14 cellular contexts compared by ENCODE assay signal in the genomic region with DNA sequence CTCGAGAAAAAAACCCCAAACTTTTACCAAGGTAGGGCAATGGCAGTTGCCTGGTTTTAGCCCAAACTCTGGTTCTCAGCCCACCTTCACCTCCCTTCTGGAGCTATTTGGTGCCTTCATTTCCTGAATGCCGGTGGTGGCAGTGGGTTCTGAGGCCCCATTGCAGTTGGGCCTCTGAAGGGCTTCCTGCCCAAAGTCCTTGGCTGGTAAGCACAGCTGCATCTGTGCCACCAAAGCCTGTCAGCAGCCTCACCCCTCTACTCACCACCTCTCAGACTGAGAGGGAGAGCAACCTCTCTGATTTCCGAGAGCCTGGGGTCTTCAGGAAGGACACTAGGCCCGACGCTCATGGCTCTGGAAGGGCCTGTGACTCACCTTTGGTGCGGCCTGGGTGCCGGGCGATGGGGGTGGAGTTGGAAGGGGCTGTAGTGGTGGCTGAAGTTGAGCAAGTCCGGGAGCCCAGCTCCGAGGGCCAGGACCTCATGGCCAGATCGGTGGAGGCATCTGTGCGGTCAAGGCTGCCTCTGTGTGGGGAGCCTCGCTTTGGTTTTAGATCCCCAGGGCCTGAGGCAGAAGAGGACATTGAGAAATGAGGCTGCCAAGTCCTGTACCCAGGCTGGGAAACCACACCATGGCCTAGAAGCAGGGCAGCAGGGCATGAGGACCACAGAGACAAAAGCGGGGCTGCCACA. TPM values are rescaled to one million over a fixed set of nuclear protein-coding genes. Genes with fewer than 3 reads are reported as not detected.
A peak's percentile ranks its signal among the peaks of the same experiment; 100 is the strongest.
DNase-seq lines count a peak whose midpoint lies in the region; ATAC-seq and TF ChIP-seq lines count a peak whose summit lies in the region.
"Had no signal": no experiment of that assay in that cellular context is flagged by ENCODE, and none has a peak within 500 bp of the region (broad histone marks: within the 10 kb centered on the region; RNA-seq: fewer than 3 reads in every experiment).

No MANE protein-coding gene starts in this region.

- no peak overlapping the region for H3K9ac ChIP-seq in IMR-90 (ENCODE audit: low read depth, low read length)

- no peak overlapping the region for H3K18ac ChIP-seq in IMR-90 (ENCODE audit: low read depth, low read length)

- H4K91ac ChIP-seq in IMR-90 (ENCODE audit: insufficient read depth, low read depth, low read length): no peak overlapping the region

- intact Hi-C loops in CD4-positive, alpha-beta T cell (cut with DNase I, micrococcal nuclease): loop anchor here in 1 of 2 experiments (5.0 kb wide), 1 partner anchor 61 kb away; no protein-coding TSS in a partner anchor
- intact Hi-C loops in IMR-90 (cut with micrococcal nuclease): no loop called here

- H4K8ac ChIP-seq in IMR-90 (ENCODE audit: low read depth in 2 of 2, low read length in 2 of 2): peak overlapping the region in 1 of 2 experiments; percentile 87; a peak in 1 of 4 replicates

- dilution Hi-C loops in IMR-90 (cut with HindIII; ENCODE audit: low sequenced_read_pairs, unreplicated experiment): no loop called here

- no peaks in the 10 kb centered on the region for H3K79me1 ChIP-seq in IMR-90 (ENCODE audit: low read depth in 1 of 2, low read length in 2 of 2)

- CTCF ChIA-PET in CD4-positive, alpha-beta T cell (lab: Charles Lee): interaction anchor here (6.1 kb wide), 1 partner anchor 105 kb away, joined by 57 read pairs; no protein-coding TSS in a partner anchor
- CTCF ChIA-PET in IMR-90 (lab: Yijun Ruan, JAX): interaction anchor here (0.6 to 4.3 kb wide), 2 partner anchors 106 to 897 kb away, joined by 4 to 41 read pairs; no protein-coding TSS in a partner anchor

- H2BK5ac ChIP-seq in IMR-90 (ENCODE audit: low read depth, low read length, poor library complexity, severe bottlenecking): no peak overlapping the region

- H3K4me2 ChIP-seq in IMR-90 (ENCODE audit: low read depth, low read length): no peak overlapping the region

- 93 to 100% methylated on average over 1 to 6 of the region's 14 CpGs for WGBS in IMR-90 (ENCODE audit: extremely low coverage in 2 of 2, insufficient read length in 1 of 2), 2 experiments

- no peak overlapping the region for H2AK5ac ChIP-seq in IMR-90 (ENCODE audit: low read depth, low read length)

- H3K4me3 ChIP-seq in IMR-90 (ENCODE audit: insufficient read depth, low read depth, low read length): no peak overlapping the region

- no peak for TF ChIP-seq POLR2A in IMR-90 (IDR thresholded peaks at IDR 0.05; ENCODE audit: low read depth, low read length)

- H3K23ac ChIP-seq in IMR-90 (ENCODE audit: low read depth, low read length): no peak overlapping the region

- no peaks in the 10 kb centered on the region for H3K27me3 ChIP-seq in CD4-positive, alpha-beta T cell (ENCODE audit: control insufficient read depth, insufficient read depth, low read length)
- no peaks in the 10 kb centered on the region; the same call in 1 of the 2 replicates for H3K27me3 ChIP-seq in IMR-90 (ENCODE audit: control insufficient read depth, insufficient read depth, low read length)

- no peak overlapping the region for H3K27ac ChIP-seq in CD4-positive, alpha-beta T cell (ENCODE audit: low read depth, low read length)
- no peak overlapping the region for H3K27ac ChIP-seq in IMR-90 (ENCODE audit: insufficient read depth, low read length)

- H2BK120ac ChIP-seq in IMR-90 (ENCODE audit: low read depth, low read length): peak overlapping the region; percentile 96; the same call in 1 of the 2 replicates

- in situ Hi-C loops in IMR-90 (cut with MboI; ENCODE audit: low sequenced_read_pairs): loop anchor here (5.0 kb wide), 1 partner anchor 106 kb away; no protein-coding TSS in a partner anchor

- H3K9me3 ChIP-seq in CD4-positive, alpha-beta T cell (ENCODE audit: control insufficient read depth, low read length): no peaks in the 10 kb centered on the region
- no peaks in the 10 kb centered on the region for H3K9me3 ChIP-seq in IMR-90 (ENCODE audit: control insufficient read depth, insufficient read depth, low read length)

- no peak overlapping the region; the same call in 1 of the 2 replicates for H2BK20ac ChIP-seq in IMR-90 (ENCODE audit: low read depth, low read length)

- H2AK9ac ChIP-seq in IMR-90 (replicated peaks; ENCODE audit: low read depth, low read length, poor library complexity): peak overlapping the region; percentile 15

- peaks cover 2% of the 10 kb centered on the region; the same call in 1 of the 2 replicates for H3K4me1 ChIP-seq in IMR-90 (ENCODE audit: control insufficient read depth, insufficient read depth, low read length)

- no peak overlapping the region; the same call in 1 of the 2 replicates for H4K5ac ChIP-seq in IMR-90 (ENCODE audit: low read depth, low read length)

- H3K9me3 Mint-ChIP-seq in CD4-positive, alpha-beta T cell: no peaks in the 10 kb centered on the region
- H3K9me3 Mint-ChIP-seq in activated T-helper 17 cell treated with anti-CD3 and anti-CD28 coated beads, Interleukin-2, amount 50 U/mL, for 72 hours: no peaks in the 10 kb centered on the region
- no peaks in the 10 kb centered on the region for H3K9me3 Mint-ChIP-seq in naive thymus-derived CD8-positive, alpha-beta T cell
- H3K9me3 Mint-ChIP-seq: CD14-positive monocyte had no signal

- H3K14ac ChIP-seq in IMR-90 (replicated peaks; ENCODE audit: low read depth, low read length): no peak overlapping the region

- H3K9me1 ChIP-seq in IMR-90 (ENCODE audit: insufficient read depth, low read length): peaks cover 2% of the 10 kb centered on the region; the same call in 1 of the 2 replicates

- TF ChIP-seq RAD21 in IMR-90 (IDR thresholded peaks at IDR 0.05; ENCODE audit: low read length): no peak

- DNase-seq in CD4-positive, alpha-beta T cell: no peak
- DNase-seq in IMR-90: no peak
- DNase-seq in naive thymus-derived CD8-positive, alpha-beta T cell: no peak
- no peak for DNase-seq in NK-92 (lab: John Stamatoyannopoulos, UW; ENCODE audit: unreplicated experiment)
- DNase-seq in stimulated activated CD4-positive, alpha-beta T cell treated with anti-CD3 and anti-CD28 coated beads, Interleukin-4, amount 100 ng/mL, for 4 hours: no peak
- DNase-seq in A172 (ENCODE audit: low spot score): no peak
- no peak for DNase-seq in DMS53 (lab: John Stamatoyannopoulos, UW)
- DNase-seq: activated CD4-positive, alpha-beta T cell treated with anti-CD3 and anti-CD28 coated beads for 1 hour; activated gamma-delta T cell; central memory CD4-positive, alpha-beta T cell; Karpas-422 had no signal

- no peaks in the 10 kb centered on the region for H3K36me3 ChIP-seq in IMR-90 (ENCODE audit: control insufficient read depth, insufficient read depth, low read length)

- peaks cover 99% of the 10 kb centered on the region for H3K36me3 Mint-ChIP-seq in CD4-positive, alpha-beta T cell (ENCODE audit: low read depth)
- H3K36me3 Mint-ChIP-seq in activated T-helper 17 cell treated with anti-CD3 and anti-CD28 coated beads, Interleukin-2, amount 50 U/mL, for 72 hours (ENCODE audit: low read depth): peaks cover 100% of the 10 kb centered on the region
- H3K36me3 Mint-ChIP-seq in naive thymus-derived CD8-positive, alpha-beta T cell: peaks cover 16 to 98% (median 36%) of the 10 kb centered on the region in 3 donors

- H2BK15ac ChIP-seq in IMR-90 (ENCODE audit: low read depth, low read length): 0 out of 3 replicates have a peak overlapping the region, but pooled peaks have one; percentile 66

- peak overlapping the region; percentile 82 for H2AFZ ChIP-seq in IMR-90 (replicated peaks; ENCODE audit: low read length, poor library complexity)

- no peak overlapping the region for H3K56ac ChIP-seq in IMR-90 (ENCODE audit: extremely low read depth, insufficient read depth, low read length)

- H3K27ac Mint-ChIP-seq in CD4-positive, alpha-beta T cell: peak overlapping the region; percentile 36
- H3K27ac Mint-ChIP-seq in activated T-helper 17 cell treated with anti-CD3 and anti-CD28 coated beads, Interleukin-2, amount 50 U/mL, for 72 hours: peak overlapping the region; percentile 83
- peak overlapping the region in 8 of 10 donors; percentile 20 to 87 (median 55) for H3K27ac Mint-ChIP-seq in naive thymus-derived CD8-positive, alpha-beta T cell

- no peak for ATAC-seq in CD4-positive, alpha-beta T cell (ENCODE audit: poor library complexity)
- no peak for ATAC-seq in IMR-90 (ENCODE audit: low read depth)
- ATAC-seq in activated T-helper 17 cell treated with anti-CD3 and anti-CD28 coated beads, Interleukin-2, amount 50 U/mL, for 72 hours (replicated peaks): no peak
- ATAC-seq in naive thymus-derived CD8-positive, alpha-beta T cell: no peak
- ATAC-seq: right cardiac atrium had no signal

- no peak overlapping the region for H3K4me3 Mint-ChIP-seq in CD4-positive, alpha-beta T cell
- H3K4me3 Mint-ChIP-seq in activated T-helper 17 cell treated with anti-CD3 and anti-CD28 coated beads, Interleukin-2, amount 50 U/mL, for 72 hours: no peak overlapping the region
- no peak overlapping the region for H3K4me3 Mint-ChIP-seq in naive thymus-derived CD8-positive, alpha-beta T cell
- H3K4me3 Mint-ChIP-seq: CD14-positive monocyte had no signal

- POLR2A ChIA-PET in CD4-positive, alpha-beta T cell (lab: Charles Lee): interaction anchor here (1.1 kb wide), 1 partner anchor 40 kb away, joined by 3 read pairs; no protein-coding TSS in a partner anchor
- POLR2A ChIA-PET in IMR-90 (lab: Charles Lee; ENCODE audit: unreplicated experiment): no interaction called here
- POLR2A ChIA-PET in naive thymus-derived CD8-positive, alpha-beta T cell (lab: Charles Lee): interaction anchor here (0.6 to 1.1 kb wide), 3 partner anchors 10 to 107 kb away, joined by 3 to 5 read pairs (median 4); no protein-coding TSS in a partner anchor

- no peaks in the 10 kb centered on the region for H3K27me3 Mint-ChIP-seq in CD4-positive, alpha-beta T cell
- no peaks in the 10 kb centered on the region for H3K27me3 Mint-ChIP-seq in activated T-helper 17 cell treated with anti-CD3 and anti-CD28 coated beads, Interleukin-2, amount 50 U/mL, for 72 hours
- no peaks in the 10 kb centered on the region for H3K27me3 Mint-ChIP-seq in naive thymus-derived CD8-positive, alpha-beta T cell

- peak overlapping the region; percentile 89; the same call in 1 of the 2 replicates for H3K4ac ChIP-seq in IMR-90 (ENCODE audit: low read depth, low read length)

- H3K4me1 Mint-ChIP-seq in CD4-positive, alpha-beta T cell (ENCODE audit: low read depth): peaks cover 7% of the 10 kb centered on the region
- H3K4me1 Mint-ChIP-seq in activated T-helper 17 cell treated with anti-CD3 and anti-CD28 coated beads, Interleukin-2, amount 50 U/mL, for 72 hours: peaks cover 5% of the 10 kb centered on the region
- H3K4me1 Mint-ChIP-seq in naive thymus-derived CD8-positive, alpha-beta T cell: peaks cover 12 to 28% (median 21%) of the 10 kb centered on the region in 4 donors
- H3K4me1 Mint-ChIP-seq: CD14-positive monocyte had no signal

- no TSS peak for BruUV-seq in IMR-90 (replicated peaks; lab: Mats Ljungman, UMichigan)

- no peaks in the 10 kb centered on the region for H4K20me1 ChIP-seq in IMR-90 (ENCODE audit: insufficient read depth, low read length)

- no peak for TF ChIP-seq CTCF in CD4-positive, alpha-beta T cell (IDR thresholded peaks at IDR 0.05)
- no peak for TF ChIP-seq CTCF in IMR-90 (conservative IDR thresholded peaks at IDR 0.05; ENCODE audit: low read depth, low read length)

RNA-seq across cellular contexts. Expression of a gene that starts 38.6 kb away (rescaled TPM):
- total RNA-seq in CD4-positive, alpha-beta T cell: 1 to 10 TPM; 2.8 to 2.9 TPM
- total RNA-seq in IMR-90 (2012; rRNA removed): 0.28 and 0.72 TPM in 2 replicates
- polyA plus RNA-seq in IMR-90 (2012; rRNA removed): 0.94 and 1.0 TPM in 2 replicates
- 0.28 and 1.3 TPM in 2 replicates for polyA plus RNA-seq in IMR-90 (2012; cell fraction: cytosol; rRNA removed)
- 0.58 and 1.4 TPM in 2 replicates for polyA plus RNA-seq in IMR-90 (2012; cell fraction: nucleus; rRNA removed; ENCODE audit: low replicate concordance)
- total RNA-seq in activated T-helper 17 cell treated with anti-CD3 and anti-CD28 coated beads, Interleukin-2, amount 50 U/mL, for 72 hours: 10 to 100 TPM; 36.8 to 44.8 TPM
- total RNA-seq in naive thymus-derived CD8-positive, alpha-beta T cell: under 1 TPM; 0.60 to 0.73 TPM
- polyA plus RNA-seq in naive thymus-derived CD8-positive, alpha-beta T cell: 1 to 10 TPM in 1 of 3 donors, under 1 TPM in 2; 0.15 to 7.9 (median 0.82) TPM
- 0.48 and 0.98 TPM in 2 replicates for total RNA-seq in A172 (2014; rRNA removed; shearing (Covaris generic))

Comparison
In these comparisons a context has a peak if more than half of its experiments do, and no peak if none do; other contexts are left out.
1. RNA of a gene that starts 38.6 kb away (total RNA-seq): 36.8 to 44.8 TPM in activated T-helper 17 cell treated with anti-CD3 and anti-CD28 coated beads, Interleukin-2, amount 50 U/mL, for 72 hours; 2.8 to 2.9 TPM in CD4-positive, alpha-beta T cell, 0.48 to 0.98 TPM in A172, 0.60 to 0.73 TPM in naive thymus-derived CD8-positive, alpha-beta T cell and 0.28 to 0.72 TPM in IMR-90; every median in the first group is over 4 times any median in the second.
2. Peak in every context shown above with its lines, with median percentiles within 50 percentile points of each other: H3K27ac Mint-ChIP-seq.